10 cellular contexts compared by ENCODE assay signal in the genomic region with DNA sequence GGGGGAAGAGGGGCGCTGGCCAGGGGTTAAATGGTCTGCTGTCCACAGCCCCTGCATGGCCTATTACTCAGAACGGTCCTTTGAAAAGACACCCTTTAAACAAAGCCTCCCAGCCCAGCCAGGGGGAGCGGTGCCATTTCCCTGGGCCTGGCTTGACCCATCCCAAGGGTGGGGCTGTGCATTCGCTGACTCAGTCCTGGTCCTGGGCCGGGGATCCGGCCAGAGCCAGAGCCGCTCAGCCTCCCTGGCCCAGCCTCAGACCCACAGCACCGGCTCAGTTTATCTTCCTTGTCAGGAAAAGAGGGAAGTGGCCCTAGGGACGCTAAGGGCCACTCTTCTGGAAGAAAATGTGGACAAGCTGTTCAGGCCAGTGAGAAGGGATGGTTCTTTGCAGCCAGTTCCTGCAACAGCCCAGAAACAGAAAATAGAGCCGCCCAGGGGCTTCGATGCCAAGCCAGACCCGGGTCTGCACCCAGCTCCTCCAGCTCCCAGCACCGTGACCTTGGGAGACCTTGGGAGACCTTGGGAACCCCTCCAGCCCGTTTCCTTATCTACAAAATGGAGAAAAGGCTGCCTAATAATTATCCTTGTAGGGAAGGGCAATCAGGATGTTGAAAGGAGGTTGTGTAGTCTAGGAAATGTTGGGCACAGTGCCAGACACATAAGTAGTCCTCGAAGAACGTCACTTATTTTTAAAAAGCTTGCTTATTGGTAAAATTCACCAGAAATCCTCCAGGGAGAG.
DNase-seq lines count a peak whose midpoint lies in the region; ATAC-seq and TF ChIP-seq lines count a peak whose summit lies in the region.
"Had no signal": no experiment of that assay in that cellular context is flagged by ENCODE, and none has a peak within 500 bp of the region (broad histone marks: within the 10 kb centered on the region; RNA-seq: fewer than 3 reads in every experiment).

No MANE protein-coding gene starts in this region.

- H4K20me1 ChIP-seq in hepatocyte (ENCODE audit: insufficient read depth, poor library complexity, severe bottlenecking) (no peaks in the 10 kb centered on the region), smooth muscle cell (ENCODE audit: low read depth) (no peaks in the 10 kb centered on the region)

- no peak overlapping the region for H2AFZ ChIP-seq in hepatocyte
- no peak overlapping the region for H2AFZ ChIP-seq in smooth muscle cell (ENCODE audit: low read depth)

- no peaks in the 10 kb centered on the region for H3K9me3 ChIP-seq in ascending aorta
- no peaks in the 10 kb centered on the region for H3K9me3 ChIP-seq in hepatocyte (ENCODE audit: low read depth)
- peaks cover 0 to 6% (median 2%) of the 10 kb centered on the region in 8 donors for H3K9me3 ChIP-seq in spleen
- H3K9me3 ChIP-seq in smooth muscle cell (replicated peaks; ENCODE audit: low read depth), result no peaks in the 10 kb centered on the region

- H3F3A ChIP-seq in smooth muscle cell (ENCODE audit: low read depth), result no peaks in the 10 kb centered on the region

- TF ChIP-seq POLR2A in spleen (IDR thresholded peaks at IDR 0.05), result no peak

- intact Hi-C loops in ascending aorta (cut with DNase I), result no loop called here
- intact Hi-C loops in spleen (cut with DNase I; ENCODE audit: low total_unique reads), result no loop called here

- H3K4me1 ChIP-seq in ascending aorta (peaks cover 11 to 17% of the 10 kb centered on the region in 2 donors), hepatocyte (ENCODE audit: insufficient read depth) (peaks cover 3% of the 10 kb centered on the region), spleen (peaks cover 9 to 74% (median 48%) of the 10 kb centered on the region in 6 donors), smooth muscle cell (ENCODE audit: low read depth) (no peaks in the 10 kb centered on the region)

- ATAC-seq in HG03196 (IDR thresholded peaks at IDR 0.05; ENCODE audit: unreplicated experiment), result no peak

- H3K4me3 ChIP-seq in ascending aorta (peak overlapping the region in 1 of 2 donors; percentile 17), hepatocyte (no peak overlapping the region), spleen (no peak overlapping the region), smooth muscle cell (no peak overlapping the region)

- WGBS in hepatocyte (ENCODE audit: low lambda C conversion rate, missing lambda C conversion rate), result 66% methylated on average over 16 of the region's 16 CpGs
- WGBS in spleen, 5 donors, result 35 to 69% (median 66%) methylated on average over 8 to 16 of the region's 16 CpGs
- 58% methylated on average over 16 of the region's 16 CpGs for WGBS in smooth muscle cell (ENCODE audit: low lambda C conversion rate)

- H3K27me3 ChIP-seq in ascending aorta (no peaks in the 10 kb centered on the region), hepatocyte (no peaks in the 10 kb centered on the region), spleen (replicated peaks in 1 of 7) (peaks cover 0 to 5% (median 0%) of the 10 kb centered on the region in 7 donors), smooth muscle cell (ENCODE audit: low read depth) (no peaks in the 10 kb centered on the region)

- DNase-seq in GM03348 (ENCODE audit: low spot score), result peak; percentile 92
- DNase-seq in ascending aorta (ENCODE audit: low spot score in 2 of 2), result peak; percentile 48 to 88
- peak; percentile 43 for DNase-seq in hepatocyte (ENCODE audit: low spot score)
- peak; percentile 79 for DNase-seq in spleen
- DNase-seq in OCI-M1 (lab: John Stamatoyannopoulos, UW), result no peak
- no peak for DNase-seq in SKM-1 (lab: John Stamatoyannopoulos, UW; ENCODE audit: unreplicated experiment)
- DNase-seq in smooth muscle cell (lab: John Stamatoyannopoulos, UW; ENCODE audit: unreplicated experiment), result no peak
- DNase-seq: activated CD8-positive, alpha-beta memory T cell treated with anti-CD3 and anti-CD28 coated beads, Interleukin-2, amount 50 U/mL, for 48 hours; stimulated activated CD8-positive, alpha-beta memory T cell treated with anti-CD3 and anti-CD28 coated beads, Interleukin-4, amount 100 ng/mL, for 48 hours had no signal

- TF ChIP-seq CTCF in ascending aorta (IDR thresholded peaks at IDR 0.05), result peak in 1 of 3 experiments; percentile 5
- no peak for TF ChIP-seq CTCF in hepatocyte (IDR thresholded peaks at IDR 0.05; ENCODE audit: poor library complexity)
- no peak for TF ChIP-seq CTCF in spleen (IDR thresholded peaks at IDR 0.05 in 8 of 11, conservative IDR thresholded peaks at IDR 0.05 in 3 of 11)
- TF ChIP-seq CTCF in smooth muscle cell (IDR thresholded peaks at IDR 0.05; ENCODE audit: borderline replicate concordance, insufficient read depth, poor library complexity, severe bottlenecking), result no peak

- no peak overlapping the region for H3K4me2 ChIP-seq in hepatocyte
- H3K4me2 ChIP-seq in smooth muscle cell, result no peak overlapping the region

- peak overlapping the region in 1 of 2 donors; percentile 65 for H3K27ac ChIP-seq in ascending aorta
- no peak overlapping the region for H3K27ac ChIP-seq in hepatocyte
- H3K27ac ChIP-seq in spleen, result peak overlapping the region in 7 of 8 donors; percentile 23 to 75 (median 61)
- H3K27ac ChIP-seq in smooth muscle cell (ENCODE audit: low read depth), result no peak overlapping the region

- no peak overlapping the region for H3K9ac ChIP-seq in smooth muscle cell (ENCODE audit: low read depth)

- H3K9me2 ChIP-seq in hepatocyte (replicated peaks; ENCODE audit: insufficient read depth), result no peaks in the 10 kb centered on the region

- H3K79me2 ChIP-seq in hepatocyte (no peaks in the 10 kb centered on the region), smooth muscle cell (ENCODE audit: low read depth) (no peaks in the 10 kb centered on the region)

- H3K36me3 ChIP-seq in ascending aorta (no peaks in the 10 kb centered on the region), hepatocyte (replicated peaks; ENCODE audit: insufficient read depth, low read depth) (no peaks in the 10 kb centered on the region), spleen (no peaks in the 10 kb centered on the region), smooth muscle cell (ENCODE audit: low read depth) (no peaks in the 10 kb centered on the region)

Comparison
In these comparisons a context has a peak if more than half of its experiments do, and no peak if none do; other contexts are left out.
1. DNase-seq: peak in GM03348 (single experiment), ascending aorta (2 of 2), hepatocyte (single experiment) and spleen (single experiment); none in OCI-M1 (single experiment), SKM-1 (single experiment) and smooth muscle cell (single experiment).
2. H3K27ac ChIP-seq: peak in spleen (7 of 8); none in hepatocyte (single experiment) and smooth muscle cell (single experiment).